ENCODE assay signal across 8 cellular contexts in genomic region chr1:23018661-23019093, GRCh38. TPM values are rescaled to one million over a fixed set of nuclear protein-coding genes. Genes with fewer than 3 reads are reported as not detected.
DNase-seq lines count a peak whose midpoint lies in the region; ATAC-seq, FAIRE-seq and TF ChIP-seq lines count a peak whose summit lies in the region.

No MANE protein-coding gene starts in this region.

- H3K4me1 ChIP-seq in BE2C (no peaks in the 10 kb centered on the region), adrenal gland (replicated peaks in 1 of 2) (peaks cover 7 to 14% of the 10 kb centered on the region in 2 donors), kidney (ENCODE audit: control insufficient read depth in 1 of 2, insufficient read depth in 1 of 2, low read depth in 1 of 2, low read length in 2 of 2) (peaks cover 4% of the 10 kb centered on the region in 2 donors)

- TF ChIP-seq CTCF in BE2C (IDR thresholded peaks at IDR 0.05; ENCODE audit: low read depth, low read length) (no peak), adrenal gland (IDR thresholded peaks at IDR 0.05) (no peak), kidney (IDR thresholded peaks at IDR 0.05; ENCODE audit: borderline replicate concordance, extremely low read depth, insufficient read depth) (no peak)

- H3K4me3 ChIP-seq in BE2C (ENCODE audit: low read depth, low read length) (peak overlapping the region; percentile 82), adrenal gland (peak overlapping the region; percentile 58 to 83 (median 81)), kidney (ENCODE audit: low read length in 2 of 2) (peak overlapping the region; percentile 63 to 93)

- no peak for TF ChIP-seq POLR2A in adrenal gland (IDR thresholded peaks at IDR 0.05)

- no peak for DNase-seq in BE2C
- peak in 2 of 7 donors; percentile 6 to 10 for DNase-seq in adrenal gland
- DNase-seq in kidney: no peak
- DNase-seq in retina: no peak
- no peak for DNase-seq in inferior parietal cortex (ENCODE audit: extremely low spot score)

- H3K9ac ChIP-seq in kidney (ENCODE audit: low read length in 2 of 2): peak overlapping the region; percentile 68 to 74

- H3K9me3 ChIP-seq in BE2C (no peaks in the 10 kb centered on the region; the same call in 1 of the 2 replicates), adrenal gland (replicated peaks in 1 of 3) (no peaks in the 10 kb centered on the region), kidney (ENCODE audit: control insufficient read depth in 1 of 2, low read length in 2 of 2) (no peaks in the 10 kb centered on the region)

- FAIRE-seq in kidney (lab: Jason Lieb, UNC): no peak

- intact Hi-C loops in adrenal gland (cut with DNase I): loop anchor here in 1 of 2 donors (10.0 kb wide), 1 partner anchor 76 kb away; no protein-coding TSS in a partner anchor
- intact Hi-C loops in kidney (cut with DNase I): no loop called here

- H3K36me3 ChIP-seq in BE2C (no peaks in the 10 kb centered on the region; the same call in 1 of the 2 replicates), adrenal gland (replicated peaks in 1 of 2) (no peaks in the 10 kb centered on the region), kidney (ENCODE audit: control insufficient read depth in 1 of 2, insufficient read depth in 2 of 2, low read length in 2 of 2) (no peaks in the 10 kb centered on the region)

- 33 to 39% (median 35%) methylated on average over 10 of the region's 10 CpGs for WGBS in adrenal gland, 4 donors

- H3K27me3 ChIP-seq in BE2C (no peaks in the 10 kb centered on the region), adrenal gland (no peaks in the 10 kb centered on the region)

- ATAC-seq in HG03095 (IDR thresholded peaks at IDR 0.05; ENCODE audit: unreplicated experiment): peak; percentile 6
- no peak for ATAC-seq in HG02623 (IDR thresholded peaks at IDR 0.05; ENCODE audit: unreplicated experiment)

- peak overlapping the region; percentile 60 to 91 (median 90) for H3K27ac ChIP-seq in adrenal gland
- peak overlapping the region; percentile 36 to 62 for H3K27ac ChIP-seq in kidney (ENCODE audit: low read depth in 2 of 2, low read length in 2 of 2)
- H3K27ac ChIP-seq in temporal lobe (ENCODE audit: low read depth, low read length): peak overlapping the region; percentile 55

RNA-seq across cellular contexts. Expression of gene KDM1A, which starts 0.6 kb away (rescaled TPM):
- 53.9 TPM for polyA plus RNA-seq in BE2C (2012; ENCODE audit: insufficient read depth, insufficient read length, low read depth)
- total RNA-seq in adrenal gland: 10 to 100 TPM; 43.0 to 65.4 (median 60.6) TPM
- 10 to 100 TPM; 25.3 to 47.8 (median 30.0) TPM for polyA plus RNA-seq in adrenal gland
- 54.4 TPM for total RNA-seq in kidney
- 33.3 TPM for polyA plus RNA-seq in kidney (ENCODE audit: insufficient read depth, low read depth, low replicate concordance)
- 158 TPM for total RNA-seq in temporal lobe

RNA-seq across cellular contexts. Expression of gene TEX46, which starts 3.0 kb away (rescaled TPM):
- polyA plus RNA-seq in BE2C (2012; ENCODE audit: insufficient read depth, insufficient read length, low read depth): not detected
- total RNA-seq in adrenal gland: not detected
- polyA plus RNA-seq in adrenal gland: not detected
- not detected for total RNA-seq in kidney
- polyA plus RNA-seq in kidney (ENCODE audit: insufficient read depth, low read depth, low replicate concordance): not detected
- not detected for total RNA-seq in temporal lobe

RNA-seq across cellular contexts. Expression of gene LACTBL1, which starts 46.0 kb away (rescaled TPM):
- polyA plus RNA-seq in BE2C (2012; ENCODE audit: insufficient read depth, insufficient read length, low read depth): not detected
- total RNA-seq in adrenal gland (not detected), kidney (not detected), temporal lobe (not detected)
- polyA plus RNA-seq in adrenal gland (not detected), kidney (ENCODE audit: insufficient read depth, low read depth, low replicate concordance) (not detected)
